ENCODE assay signal across 2 cellular contexts in the genomic region with DNA sequence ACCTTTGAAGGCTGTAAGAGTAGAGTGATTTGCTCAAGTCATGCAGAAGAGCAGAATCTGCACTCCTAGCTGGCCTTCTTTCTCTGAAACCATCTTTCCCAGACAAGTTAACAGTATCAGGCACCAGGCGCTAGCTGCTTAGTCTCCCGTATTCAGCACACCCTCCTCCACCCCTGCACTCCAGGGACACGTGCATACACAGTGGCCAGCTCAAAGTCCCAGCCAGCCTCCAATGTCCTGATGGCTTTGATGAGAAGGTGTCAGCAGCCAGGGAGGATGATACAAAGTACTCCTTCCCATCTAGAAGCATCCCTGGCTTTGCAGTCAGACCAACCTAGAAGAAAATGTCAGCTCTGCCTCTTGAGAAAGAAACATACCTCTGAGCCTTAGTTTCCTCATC.
TF ChIP-seq lines count a peak whose summit lies in the region.

No MANE protein-coding gene starts in this region.

TF ChIP-seq in IMR-90, 13 proteins besides CTCF, POLR2A, EP300 and RAD21:
- TF ChIP-seq NFE2L2 (IDR thresholded peaks at IDR 0.05; ENCODE audit: low read depth, low read length), result no peak
- no peak for TF ChIP-seq CHD1 (IDR thresholded peaks at IDR 0.05; ENCODE audit: low read depth, low read length)
- no peak for TF ChIP-seq MAFK (IDR thresholded peaks at IDR 0.05; ENCODE audit: low read depth, low read length)
- TF ChIP-seq RCOR1 (IDR thresholded peaks at IDR 0.05; ENCODE audit: insufficient replicate concordance, low read length), result no peak
- no peak for TF ChIP-seq ELK1 (IDR thresholded peaks at IDR 0.05; ENCODE audit: borderline replicate concordance, low read depth, low read length)
- no peak for TF ChIP-seq MAZ (IDR thresholded peaks at IDR 0.05; ENCODE audit: borderline replicate concordance, low read depth, low read length)
- no peak for TF ChIP-seq BHLHE40 (IDR thresholded peaks at IDR 0.05; ENCODE audit: low read depth, low read length)
- no peak for TF ChIP-seq MXI1 (IDR thresholded peaks at IDR 0.05; ENCODE audit: borderline replicate concordance, low read depth, low read length)
- TF ChIP-seq FOS (IDR thresholded peaks at IDR 0.05; ENCODE audit: low read depth, low read length), result no peak
- TF ChIP-seq RFX5 (IDR thresholded peaks at IDR 0.05; ENCODE audit: low read depth, low read length), result no peak
- TF ChIP-seq, protein P1, sequence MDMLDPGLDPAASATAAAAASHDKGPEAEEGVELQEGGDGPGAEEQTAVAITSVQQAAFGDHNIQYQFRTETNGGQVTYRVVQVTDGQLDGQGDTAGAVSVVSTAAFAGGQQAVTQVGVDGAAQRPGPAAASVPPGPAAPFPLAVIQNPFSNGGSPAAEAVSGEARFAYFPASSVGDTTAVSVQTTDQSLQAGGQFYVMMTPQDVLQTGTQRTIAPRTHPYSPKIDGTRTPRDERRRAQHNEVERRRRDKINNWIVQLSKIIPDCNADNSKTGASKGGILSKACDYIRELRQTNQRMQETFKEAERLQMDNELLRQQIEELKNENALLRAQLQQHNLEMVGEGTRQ (IDR thresholded peaks at IDR 0.05; ENCODE audit: low read depth, low read length), result no peak
- TF ChIP-seq CEBPB (IDR thresholded peaks at IDR 0.05; ENCODE audit: low read depth, low read length), result no peak
- no peak for TF ChIP-seq SMC3 (IDR thresholded peaks at IDR 0.05; ENCODE audit: low read depth, low read length)

TF ChIP-seq in HepG2, 621 proteins besides CTCF, POLR2A, EP300 and RAD21 (continues in another document):
- no peak for TF ChIP-seq THAP9 (CRISPR knock-in tag; IDR thresholded peaks at IDR 0.05; ENCODE audit: borderline replicate concordance)
- TF ChIP-seq NFATC3 (CRISPR knock-in tag; IDR thresholded peaks at IDR 0.05), result no peak
- TF ChIP-seq GATAD2A (CRISPR knock-in tag; IDR thresholded peaks at IDR 0.05), result 0 out of 2 replicates have a peak, but pooled peaks have one; percentile 22
- TF ChIP-seq MNT (IDR thresholded peaks at IDR 0.05), result no peak
- no peak for TF ChIP-seq ZNF614 (CRISPR knock-in tag; IDR thresholded peaks at IDR 0.05; ENCODE audit: borderline replicate concordance)
- no peak for TF ChIP-seq ZFP82 (CRISPR knock-in tag; IDR thresholded peaks at IDR 0.05; ENCODE audit: borderline replicate concordance)
- TF ChIP-seq ATRX (CRISPR knock-in tag; IDR thresholded peaks at IDR 0.05; ENCODE audit: borderline replicate concordance), result no peak
- no peak for TF ChIP-seq ZNF704 (CRISPR knock-in tag; IDR thresholded peaks at IDR 0.05; ENCODE audit: borderline replicate concordance)
- no peak for TF ChIP-seq ZNF878 (CRISPR knock-in tag; IDR thresholded peaks at IDR 0.05)
- no peak for TF ChIP-seq SSRP1 (CRISPR knock-in tag; IDR thresholded peaks at IDR 0.05)
- TF ChIP-seq NR2F2 (IDR thresholded peaks at IDR 0.05; ENCODE audit: borderline replicate concordance, low read depth), result no peak
- TF ChIP-seq, protein P2, sequence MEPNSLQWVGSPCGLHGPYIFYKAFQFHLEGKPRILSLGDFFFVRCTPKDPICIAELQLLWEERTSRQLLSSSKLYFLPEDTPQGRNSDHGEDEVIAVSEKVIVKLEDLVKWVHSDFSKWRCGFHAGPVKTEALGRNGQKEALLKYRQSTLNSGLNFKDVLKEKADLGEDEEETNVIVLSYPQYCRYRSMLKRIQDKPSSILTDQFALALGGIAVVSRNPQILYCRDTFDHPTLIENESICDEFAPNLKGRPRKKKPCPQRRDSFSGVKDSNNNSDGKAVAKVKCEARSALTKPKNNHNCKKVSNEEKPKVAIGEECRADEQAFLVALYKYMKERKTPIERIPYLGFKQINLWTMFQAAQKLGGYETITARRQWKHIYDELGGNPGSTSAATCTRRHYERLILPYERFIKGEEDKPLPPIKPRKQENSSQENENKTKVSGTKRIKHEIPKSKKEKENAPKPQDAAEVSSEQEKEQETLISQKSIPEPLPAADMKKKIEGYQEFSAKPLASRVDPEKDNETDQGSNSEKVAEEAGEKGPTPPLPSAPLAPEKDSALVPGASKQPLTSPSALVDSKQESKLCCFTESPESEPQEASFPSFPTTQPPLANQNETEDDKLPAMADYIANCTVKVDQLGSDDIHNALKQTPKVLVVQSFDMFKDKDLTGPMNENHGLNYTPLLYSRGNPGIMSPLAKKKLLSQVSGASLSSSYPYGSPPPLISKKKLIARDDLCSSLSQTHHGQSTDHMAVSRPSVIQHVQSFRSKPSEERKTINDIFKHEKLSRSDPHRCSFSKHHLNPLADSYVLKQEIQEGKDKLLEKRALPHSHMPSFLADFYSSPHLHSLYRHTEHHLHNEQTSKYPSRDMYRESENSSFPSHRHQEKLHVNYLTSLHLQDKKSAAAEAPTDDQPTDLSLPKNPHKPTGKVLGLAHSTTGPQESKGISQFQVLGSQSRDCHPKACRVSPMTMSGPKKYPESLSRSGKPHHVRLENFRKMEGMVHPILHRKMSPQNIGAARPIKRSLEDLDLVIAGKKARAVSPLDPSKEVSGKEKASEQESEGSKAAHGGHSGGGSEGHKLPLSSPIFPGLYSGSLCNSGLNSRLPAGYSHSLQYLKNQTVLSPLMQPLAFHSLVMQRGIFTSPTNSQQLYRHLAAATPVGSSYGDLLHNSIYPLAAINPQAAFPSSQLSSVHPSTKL (CRISPR knock-in tag; IDR thresholded peaks at IDR 0.05), result peak; percentile 45
- TF ChIP-seq PAXIP1 (CRISPR knock-in tag; conservative IDR thresholded peaks at IDR 0.05), result no peak
- TF ChIP-seq DNMT3B (CRISPR knock-in tag; conservative IDR thresholded peaks at IDR 0.05), result no peak
- TF ChIP-seq FOXJ3 (CRISPR knock-in tag; IDR thresholded peaks at IDR 0.05; ENCODE audit: borderline replicate concordance), result no peak
- no peak for TF ChIP-seq IRF1 (CRISPR knock-in tag; IDR thresholded peaks at IDR 0.05; ENCODE audit: low read depth)
- no peak for TF ChIP-seq BCL6 (CRISPR knock-in tag; IDR thresholded peaks at IDR 0.05)
- TF ChIP-seq HCFC1 (IDR thresholded peaks at IDR 0.05; ENCODE audit: low read depth, low read length), result no peak
- TF ChIP-seq SKIL (CRISPR knock-in tag; IDR thresholded peaks at IDR 0.05; ENCODE audit: borderline replicate concordance), result no peak
- no peak for TF ChIP-seq ZNF670 (CRISPR knock-in tag; IDR thresholded peaks at IDR 0.05; ENCODE audit: borderline replicate concordance)
- no peak for TF ChIP-seq ZNF772 (CRISPR knock-in tag; IDR thresholded peaks at IDR 0.05)
- TF ChIP-seq ZNF569 (CRISPR knock-in tag; IDR thresholded peaks at IDR 0.05; ENCODE audit: borderline replicate concordance), result no peak
- TF ChIP-seq ZNF891 (CRISPR knock-in tag; IDR thresholded peaks at IDR 0.05), result no peak
- TF ChIP-seq, protein P3, sequence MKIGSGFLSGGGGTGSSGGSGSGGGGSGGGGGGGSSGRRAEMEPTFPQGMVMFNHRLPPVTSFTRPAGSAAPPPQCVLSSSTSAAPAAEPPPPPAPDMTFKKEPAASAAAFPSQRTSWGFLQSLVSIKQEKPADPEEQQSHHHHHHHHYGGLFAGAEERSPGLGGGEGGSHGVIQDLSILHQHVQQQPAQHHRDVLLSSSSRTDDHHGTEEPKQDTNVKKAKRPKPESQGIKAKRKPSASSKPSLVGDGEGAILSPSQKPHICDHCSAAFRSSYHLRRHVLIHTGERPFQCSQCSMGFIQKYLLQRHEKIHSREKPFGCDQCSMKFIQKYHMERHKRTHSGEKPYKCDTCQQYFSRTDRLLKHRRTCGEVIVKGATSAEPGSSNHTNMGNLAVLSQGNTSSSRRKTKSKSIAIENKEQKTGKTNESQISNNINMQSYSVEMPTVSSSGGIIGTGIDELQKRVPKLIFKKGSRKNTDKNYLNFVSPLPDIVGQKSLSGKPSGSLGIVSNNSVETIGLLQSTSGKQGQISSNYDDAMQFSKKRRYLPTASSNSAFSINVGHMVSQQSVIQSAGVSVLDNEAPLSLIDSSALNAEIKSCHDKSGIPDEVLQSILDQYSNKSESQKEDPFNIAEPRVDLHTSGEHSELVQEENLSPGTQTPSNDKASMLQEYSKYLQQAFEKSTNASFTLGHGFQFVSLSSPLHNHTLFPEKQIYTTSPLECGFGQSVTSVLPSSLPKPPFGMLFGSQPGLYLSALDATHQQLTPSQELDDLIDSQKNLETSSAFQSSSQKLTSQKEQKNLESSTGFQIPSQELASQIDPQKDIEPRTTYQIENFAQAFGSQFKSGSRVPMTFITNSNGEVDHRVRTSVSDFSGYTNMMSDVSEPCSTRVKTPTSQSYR (CRISPR knock-in tag; IDR thresholded peaks at IDR 0.05; ENCODE audit: borderline replicate concordance), result peak; percentile 62; the same call in 1 of the 2 replicates
- no peak for TF ChIP-seq MTA3 (CRISPR knock-in tag; IDR thresholded peaks at IDR 0.05)
- no peak for TF ChIP-seq THAP11 (CRISPR knock-in tag; IDR thresholded peaks at IDR 0.05)
- TF ChIP-seq ASH2L (IDR thresholded peaks at IDR 0.05; ENCODE audit: insufficient read length, low read depth, low read length), result no peak
- peak; percentile 93 for TF ChIP-seq BHLHE40 (IDR thresholded peaks at IDR 0.05; ENCODE audit: low read length)
- TF ChIP-seq ARNTL (CRISPR knock-in tag; IDR thresholded peaks at IDR 0.05), result 0 out of 2 replicates have a peak, but pooled peaks have one; percentile 43
- no peak for TF ChIP-seq ESRRA (CRISPR knock-in tag; IDR thresholded peaks at IDR 0.05; ENCODE audit: low read depth)
